In genomic region chr20:63285636-63286615, GRCh38 we compare ENCODE assay signal across 22 cellular contexts. TPM values are rescaled to one million over a fixed set of nuclear protein-coding genes. Genes with fewer than 3 reads are reported as not detected.
"Had no signal": no experiment of that assay in that cellular context is flagged by ENCODE, and none has a peak within 500 bp of the region (broad histone marks: within the 10 kb centered on the region; RNA-seq: fewer than 3 reads in every experiment).

No MANE protein-coding gene starts in this region.

- H3K27me3 ChIP-seq: brain microvascular endothelial cell, colonic mucosa, foreskin keratinocyte, spleen, thyroid gland had no signal

- H3K36me3 ChIP-seq: colonic mucosa had no signal

- H3K36me3 Mint-ChIP-seq: natural killer cell had no signal

- H3K4me3 Mint-ChIP-seq: activated naive CD8-positive, alpha-beta T cell treated with anti-CD3 and anti-CD28 coated beads, Interleukin-2, amount 50 U/mL, for 24 hours; activated T-helper 1 cell treated with anti-CD3 and anti-CD28 coated beads, Interleukin-12 subunit alpha, Interleukin-12 subunit beta, Interleukin-2, Interleukin-4 antibody, amounts not matched to agents 30 ng/mL and 10 ng/mL and 1 ng/mL, durations not matched to agents 14 hours and 24 hours and 36 hours; natural killer cell had no signal

- H3K79me2 ChIP-seq: parathyroid adenoma had no signal

- H3K4me3 ChIP-seq: colonic mucosa, lung, thyroid gland had no signal

- H3K27ac Mint-ChIP-seq: activated naive CD8-positive, alpha-beta T cell treated with anti-CD3 and anti-CD28 coated beads, Interleukin-2, amount 50 U/mL, for 24 hours; activated T-helper 1 cell treated with anti-CD3 and anti-CD28 coated beads, Interleukin-12 subunit alpha, Interleukin-12 subunit beta, Interleukin-2, Interleukin-4 antibody, amounts not matched to agents 30 ng/mL and 10 ng/mL and 1 ng/mL, durations not matched to agents 14 hours and 24 hours and 36 hours; natural killer cell had no signal

- H2AFZ ChIP-seq: parathyroid adenoma had no signal

- H3K9ac ChIP-seq: parathyroid adenoma had no signal

- H3K4me1 Mint-ChIP-seq: central memory CD8-positive, alpha-beta T cell; natural killer cell had no signal

- H3K4me1 ChIP-seq: colonic mucosa, foreskin keratinocyte, parathyroid adenoma, thyroid gland had no signal

- H3K9me3 Mint-ChIP-seq: activated naive CD8-positive, alpha-beta T cell treated with anti-CD3 and anti-CD28 coated beads, Interleukin-2, amount 50 U/mL, for 24 hours; activated T-helper 1 cell treated with anti-CD3 and anti-CD28 coated beads, Interleukin-12 subunit alpha, Interleukin-12 subunit beta, Interleukin-2, Interleukin-4 antibody, amounts not matched to agents 30 ng/mL and 10 ng/mL and 1 ng/mL, durations not matched to agents 14 hours and 24 hours and 36 hours; central memory CD8-positive, alpha-beta T cell; natural killer cell had no signal

- H3K27ac ChIP-seq: brain microvascular endothelial cell, colonic mucosa, foreskin keratinocyte, parathyroid adenoma had no signal

- DNase-seq: activated CD4-positive, alpha-beta T cell treated with anti-CD3 and anti-CD28 coated beads, Interleukin-2, amount 50 U/mL, for 1 hour; activated naive CD8-positive, alpha-beta T cell treated with anti-CD3 and anti-CD28 coated beads, Interleukin-2, amount 50 U/mL, for 24 hours; activated T-cell treated with anti-CD3 and anti-CD28 coated beads for 4 hours; brain microvascular endothelial cell; colonic mucosa; foreskin keratinocyte; glutamatergic neuron; hippocampal formation; islet precursor cell; natural killer cell; spleen; stimulated activated naive CD4-positive, alpha-beta T cell treated with Interleukin-2 at 50 U/mL for 16 hours; thyroid gland had no signal

- H3K27me3 Mint-ChIP-seq: activated naive CD8-positive, alpha-beta T cell treated with anti-CD3 and anti-CD28 coated beads, Interleukin-2, amount 50 U/mL, for 24 hours; central memory CD8-positive, alpha-beta T cell had no signal

- ATAC-seq: activated naive CD8-positive, alpha-beta T cell treated with anti-CD3 and anti-CD28 coated beads, Interleukin-2, amount 50 U/mL, for 24 hours; foreskin keratinocyte; left lobe of liver; natural killer cell had no signal

- H3K9me3 ChIP-seq: colonic mucosa, spleen, thyroid gland had no signal

RNA-seq across cellular contexts. Expression of gene COL20A1, which starts 7.1 kb away (rescaled TPM):
- total RNA-seq: activated T-helper 1 cell treated with anti-CD3 and anti-CD28 coated beads, Interleukin-12 subunit alpha, Interleukin-12 subunit beta, Interleukin-2, Interleukin-4 antibody, amounts not matched to agents 30 ng/mL and 10 ng/mL and 1 ng/mL, durations not matched to agents 14 hours and 24 hours and 36 hours; colonic mucosa; epithelial cell of proximal tubule; fibroblast of lung; foreskin keratinocyte; left lobe of liver; subcutaneous adipose tissue had no signal
- polyA plus RNA-seq: fibroblast of lung, foreskin keratinocyte had no signal

RNA-seq across cellular contexts. Expression of gene NKAIN4, which starts 31.7 kb away (rescaled TPM):
- total RNA-seq: activated T-helper 1 cell treated with anti-CD3 and anti-CD28 coated beads, Interleukin-12 subunit alpha, Interleukin-12 subunit beta, Interleukin-2, Interleukin-4 antibody, amounts not matched to agents 30 ng/mL and 10 ng/mL and 1 ng/mL, durations not matched to agents 14 hours and 24 hours and 36 hours; aorta; fibroblast of lung; left lobe of liver; natural killer cell; spleen; subcutaneous adipose tissue had no signal
- polyA plus RNA-seq: aorta, fibroblast of lung had no signal

RNA-seq across cellular contexts. Expression of gene BIRC7, which starts 50.2 kb away (rescaled TPM):
- total RNA-seq: activated T-helper 1 cell treated with anti-CD3 and anti-CD28 coated beads, Interleukin-12 subunit alpha, Interleukin-12 subunit beta, Interleukin-2, Interleukin-4 antibody, amounts not matched to agents 30 ng/mL and 10 ng/mL and 1 ng/mL, durations not matched to agents 14 hours and 24 hours and 36 hours; aorta; colonic mucosa; fibroblast of lung; foreskin keratinocyte; left lobe of liver; natural killer cell; thyroid gland had no signal
- polyA plus RNA-seq: aorta, fibroblast of lung, foreskin keratinocyte had no signal
